12 cellular contexts compared by ENCODE assay signal in genomic region chr19:2199215-2199614, GRCh38. TPM values are rescaled to one million over a fixed set of nuclear protein-coding genes. Genes with fewer than 3 reads are reported as not detected.
A peak's percentile ranks its signal among the peaks of the same experiment; 100 is the strongest.
DNase-seq lines count a peak whose midpoint lies in the region; ATAC-seq, FAIRE-seq and TF ChIP-seq lines count a peak whose summit lies in the region.
"Had no signal": no experiment of that assay in that cellular context is flagged by ENCODE, and none has a peak within 500 bp of the region (broad histone marks: within the 10 kb centered on the region; RNA-seq: fewer than 3 reads in every experiment).

No MANE protein-coding gene starts in this region.

- POLR2A ChIA-PET in WTC11 (lab: Charles Lee) = interaction anchor here (1.3 kb wide), 1 partner anchor 43 kb away, joined by 4 read pairs; no protein-coding TSS in a partner anchor

- no peaks in the 10 kb centered on the region for H3K9me3 ChIP-seq in BE2C

- ATAC-seq in WTC11 (peak; percentile 89), GM21737 (IDR thresholded peaks at IDR 0.05; ENCODE audit: unreplicated experiment) (no peak), HG03378 (IDR thresholded peaks at IDR 0.05; ENCODE audit: unreplicated experiment) (no peak)
- ATAC-seq: naive thymus-derived CD4-positive, alpha-beta T cell had no signal

- TF ChIP-seq CTCF in BE2C (IDR thresholded peaks at IDR 0.05; ENCODE audit: low read depth, low read length) = peak; percentile 64
- peak; percentile 47; the same call in 1 of the 2 replicates for TF ChIP-seq CTCF in WTC11 (IDR thresholded peaks at IDR 0.05)

- CTCF ChIA-PET in WTC11 (lab: Charles Lee) = interaction anchor here (0.5 to 1.8 kb wide), 58 partner anchors 8 to 983 kb away, joined by 3 to 25 read pairs (median 6); partner anchors contain the start of genes AP3D1, LSM7, PLEKHJ1 and SPPL2B

- no peaks in the 10 kb centered on the region for H3K27me3 Mint-ChIP-seq in WTC11 (ENCODE audit: low read depth)
- H3K27me3 Mint-ChIP-seq: naive thymus-derived CD4-positive, alpha-beta T cell had no signal

- peaks cover 12% of the 10 kb centered on the region for H3K36me3 Mint-ChIP-seq in WTC11

- H3K9me3 Mint-ChIP-seq in WTC11 = no peaks in the 10 kb centered on the region
- H3K9me3 Mint-ChIP-seq: naive thymus-derived CD4-positive, alpha-beta T cell had no signal

- H3K27me3 ChIP-seq in BE2C (no peaks in the 10 kb centered on the region), H7 (ENCODE audit: control insufficient read depth, insufficient read depth, low read length) (no peaks in the 10 kb centered on the region)

- peak overlapping the region; percentile 83 for H3K27ac Mint-ChIP-seq in WTC11

- no peaks in the 10 kb centered on the region for H3K4me1 ChIP-seq in BE2C

- H3K36me3 ChIP-seq in BE2C = peaks cover 59% of the 10 kb centered on the region
- H3K36me3 ChIP-seq in H7 (replicated peaks; ENCODE audit: control insufficient read depth, insufficient read depth, low read length) = peaks cover 4% of the 10 kb centered on the region

- no peak for FAIRE-seq in H54 (lab: Jason Lieb, UNC)

- DNase-seq in BE2C (peak; percentile 68), H7 (peak; percentile 98), WTC11 (ENCODE audit: low spot score) (peak; percentile 62), iPS-NIHi7 (ENCODE audit: extremely low spot score) (peak; percentile 89), H54 (ENCODE audit: insufficient read length, low spot score) (no peak), islet precursor cell (no peak)
- DNase-seq: DMS79; naive thymus-derived CD4-positive, alpha-beta T cell; stimulated activated CD4-positive, alpha-beta T cell treated with anti-CD3 and anti-CD28 coated beads, Interleukin-4, amount 100 ng/mL, for 24 hours; trophoblast cell had no signal

- no peaks in the 10 kb centered on the region for H3K4me1 Mint-ChIP-seq in WTC11

- no peak overlapping the region for H3K4me3 Mint-ChIP-seq in WTC11
- H3K4me3 Mint-ChIP-seq: naive thymus-derived CD4-positive, alpha-beta T cell had no signal

- H3K4me3 ChIP-seq in BE2C (ENCODE audit: low read depth, low read length) = no peak overlapping the region
- H3K4me3 ChIP-seq in H7 (ENCODE audit: insufficient read depth, low read depth, low read length) = no peak overlapping the region

- TF ChIP-seq POLR2A in H54 (IDR thresholded peaks at IDR 0.05; ENCODE audit: low read depth, low read length) = no peak

TF ChIP-seq in WTC11, 78 proteins besides CTCF, POLR2A, EP300 and RAD21 (continues in another document):
- no peak for TF ChIP-seq CREB1 (CRISPR knock-in tag; IDR thresholded peaks at IDR 0.05)
- TF ChIP-seq STAT6 (CRISPR knock-in tag; conservative IDR thresholded peaks at IDR 0.05; ENCODE audit: low read depth) = no peak
- TF ChIP-seq ZBTB43 (CRISPR knock-in tag; IDR thresholded peaks at IDR 0.05) = no peak
- TF ChIP-seq SMAD3 (CRISPR knock-in tag; IDR thresholded peaks at IDR 0.05; ENCODE audit: borderline replicate concordance) = no peak
- TF ChIP-seq ZNF281 (CRISPR knock-in tag; IDR thresholded peaks at IDR 0.05) = no peak
- TF ChIP-seq NR1H2 (CRISPR knock-in tag; IDR thresholded peaks at IDR 0.05) = no peak
- no peak for TF ChIP-seq AFF4 (CRISPR knock-in tag; IDR thresholded peaks at IDR 0.05; ENCODE audit: borderline replicate concordance)

RNA-seq across cellular contexts. Expression of gene DOT1L, which starts 35.5 kb away (rescaled TPM):
- polyA plus RNA-seq in BE2C (2012; ENCODE audit: insufficient read depth, insufficient read length, low read depth) = 84.6 TPM
- 13.3 and 18.0 TPM in 2 replicates for total RNA-seq in H7 (2014; rRNA removed; shearing (Covaris generic))
- total RNA-seq in WTC11 (2021) = 99.2 to 111 TPM (median 103 TPM) in 3 replicates

RNA-seq across cellular contexts. Expression of gene PLEKHJ1, which starts 36.9 kb away (rescaled TPM):
- polyA plus RNA-seq in BE2C (2012; ENCODE audit: insufficient read depth, insufficient read length, low read depth) = 120 TPM
- total RNA-seq in H7 (2014; rRNA removed; shearing (Covaris generic)) = 269 and 295 TPM in 2 replicates
- total RNA-seq in WTC11 (2021) = 164 to 189 TPM (median 167 TPM) in 3 replicates

RNA-seq across cellular contexts. Expression of gene SF3A2, which starts 37.4 kb away (rescaled TPM):
- polyA plus RNA-seq in BE2C (2012; ENCODE audit: insufficient read depth, insufficient read length, low read depth) = 329 TPM
- total RNA-seq in H7 (2014; rRNA removed; shearing (Covaris generic)) = 107 and 115 TPM in 2 replicates
- total RNA-seq in WTC11 (2021) = 167 to 184 TPM (median 169 TPM) in 3 replicates

RNA-seq across cellular contexts. Expression of gene AP3D1, which starts 47.8 kb away (rescaled TPM):
- 254 TPM for polyA plus RNA-seq in BE2C (2012; ENCODE audit: insufficient read depth, insufficient read length, low read depth)
- total RNA-seq in H7 (2014; rRNA removed; shearing (Covaris generic)) = 175 and 177 TPM in 2 replicates
- total RNA-seq in WTC11 (2021) = 160 to 190 TPM (median 163 TPM) in 3 replicates

RNA-seq across cellular contexts. Expression of gene AMH, which starts 49.9 kb away (rescaled TPM):
- polyA plus RNA-seq in BE2C (2012; ENCODE audit: insufficient read depth, insufficient read length, low read depth) = 25.8 TPM
- 10.5 and 12.8 TPM in 2 replicates for total RNA-seq in H7 (2014; rRNA removed; shearing (Covaris generic))
- 4.7 to 11.2 TPM (median 5.2 TPM) in 3 replicates for total RNA-seq in WTC11 (2021)
- polyA plus RNA-seq: naive thymus-derived CD4-positive, alpha-beta T cell had no signal

Comparison
In these comparisons a context has a peak if more than half of its experiments do, and no peak if none do; other contexts are left out.
1. DNase-seq: peak in BE2C (single experiment), H7 (single experiment), WTC11 (single experiment) and iPS-NIHi7 (single experiment); none in H54 (single experiment) and islet precursor cell (single experiment).